In the genomic region with DNA sequence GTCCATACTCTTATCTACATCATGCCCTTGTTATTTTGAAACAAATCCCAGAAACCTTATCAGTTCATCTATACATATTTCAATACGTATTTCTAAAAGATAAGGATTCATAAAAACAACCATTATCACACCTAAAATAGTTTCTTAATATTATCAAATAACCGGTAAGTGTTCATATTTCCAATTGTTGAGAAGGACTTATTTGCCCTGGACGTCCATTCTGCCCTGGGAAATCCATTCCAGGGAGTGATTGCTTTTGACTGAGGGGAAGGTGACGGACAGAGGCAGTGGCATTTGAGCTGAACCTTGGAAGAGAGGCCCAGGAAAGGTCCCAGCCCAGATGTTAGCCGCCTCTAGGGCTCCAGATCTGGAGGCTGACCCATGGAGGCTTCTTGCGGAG, we compare ENCODE assay signal across 20 cellular contexts. TPM values are rescaled to one million over a fixed set of nuclear protein-coding genes. Genes with fewer than 3 reads are reported as not detected.
DNase-seq lines count a peak whose midpoint lies in the region; ATAC-seq, FAIRE-seq and TF ChIP-seq lines count a peak whose summit lies in the region.
"Had no signal": no experiment of that assay in that cellular context is flagged by ENCODE, and none has a peak within 500 bp of the region (broad histone marks: within the 10 kb centered on the region; RNA-seq: fewer than 3 reads in every experiment).

No MANE protein-coding gene starts in this region.

- TF ChIP-seq POLR2A in right lobe of liver (IDR thresholded peaks at IDR 0.05): no peak

- ATAC-seq in right lobe of liver: no peak
- no peak for ATAC-seq in pancreas

- H3K4me3 ChIP-seq in BLaER1 treated with 17β-estradiol and CSF1 and Interleukin-3, amounts not matched to agents 10 nM and 100 nM: no peak overlapping the region
- H3K4me3 ChIP-seq in right lobe of liver (no peak overlapping the region), neutrophil (ENCODE audit: low read depth in 1 of 2, low read length in 1 of 2) (no peak overlapping the region), pancreas (no peak overlapping the region)
- H3K4me3 ChIP-seq: MG63 had no signal

- H3K4me1 ChIP-seq in BLaER1 treated with 17β-estradiol and CSF1 and Interleukin-3, amounts not matched to agents 10 nM and 100 nM: peaks cover 0 to 96% (median 20%) of the 10 kb centered on the region in 10 experiments; a peak in 11 of 20 replicates
- H3K4me1 ChIP-seq in right lobe of liver (peaks cover 0 to 40% (median 11%) of the 10 kb centered on the region in 4 donors), neutrophil (ENCODE audit: control insufficient read depth in 1 of 2, insufficient read depth in 1 of 2, low read depth in 1 of 2, low read length in 1 of 2) (peaks cover 54 to 61% of the 10 kb centered on the region in 2 experiments), pancreas (peaks cover 0 to 5% (median 0%) of the 10 kb centered on the region in 3 donors)
- H3K4me1 ChIP-seq: Caco-2 had no signal

- H3K9ac ChIP-seq in BLaER1 treated with 17β-estradiol and CSF1 and Interleukin-3, amounts not matched to agents 10 nM and 100 nM: peak overlapping the region in 1 of 11 experiments; percentile 2; a peak in 2 of 22 replicates

- H3K27ac ChIP-seq in BLaER1 treated with 17β-estradiol and CSF1 and Interleukin-3, amounts not matched to agents 10 nM and 100 nM: peak overlapping the region in 6 of 11 experiments; percentile 27 to 52 (median 44); a peak in 9 of 22 replicates
- H3K27ac ChIP-seq in right lobe of liver: peak overlapping the region; percentile 42 to 88 (median 76)
- H3K27ac ChIP-seq in neutrophil: peak overlapping the region; percentile 79
- H3K27ac ChIP-seq in pancreas: no peak overlapping the region
- H3K27ac ChIP-seq: C4-2B had no signal

- DNase-seq in right lobe of liver: no peak
- DNase-seq in foreskin melanocyte: no peak
- DNase-seq in DMS79 (lab: John Stamatoyannopoulos, UW): no peak
- no peak for DNase-seq in NCI-H2171 (lab: John Stamatoyannopoulos, UW)
- no peak for DNase-seq in pancreas
- DNase-seq: Caco-2; Karpas-422; MG63; NCI-H1092 treated with DMSO at 0.1 percent for 48 hours; NCI-H2107; NCI-H345; NCI-H526 treated with DMSO at 0.1 percent for 48 hours; NK-92 treated with Interleukin-12 subunit alpha and Interleukin-12 subunit beta, amount 100 ng/mL, for 24 hours; SIG-M5 had no signal

- no peaks in the 10 kb centered on the region for H3K36me3 ChIP-seq in BLaER1 treated with 17β-estradiol and CSF1 and Interleukin-3, amounts not matched to agents 10 nM and 100 nM
- H3K36me3 ChIP-seq in right lobe of liver (no peaks in the 10 kb centered on the region), neutrophil (no peaks in the 10 kb centered on the region), pancreas (no peaks in the 10 kb centered on the region)
- H3K36me3 ChIP-seq: MG63 had no signal

- peak overlapping the region in 7 of 11 experiments; percentile 16 to 86 (median 59); a peak in 10 of 22 replicates for H3K4me2 ChIP-seq in BLaER1 treated with 17β-estradiol and CSF1 and Interleukin-3, amounts not matched to agents 10 nM and 100 nM

- TF ChIP-seq CTCF in right lobe of liver (IDR thresholded peaks at IDR 0.05) (no peak), neutrophil (IDR thresholded peaks at IDR 0.05) (no peak), pancreas (IDR thresholded peaks at IDR 0.05) (no peak)

- intact Hi-C loops in right lobe of liver (cut with DNase I): no loop called here
- intact Hi-C loops in pancreas (cut with DNase I): no loop called here

- WGBS in right lobe of liver (ENCODE audit: insufficient coverage, low coverage, low lambda C conversion rate, missing lambda C conversion rate): 37% methylated on average over 4 of the region's 6 CpGs
- 51% methylated on average over 6 of the region's 6 CpGs for WGBS in pancreas, 2 donors

- FAIRE-seq in colon (lab: Jason Lieb, UNC): peak; percentile 5
- FAIRE-seq in pancreas (lab: Jason Lieb, UNC): no peak
- FAIRE-seq: GM19239 had no signal

- peaks cover 0 to 13% (median 7%) of the 10 kb centered on the region in 11 experiments; a peak in 8 of 22 replicates for H3K9me3 ChIP-seq in BLaER1 treated with 17β-estradiol and CSF1 and Interleukin-3, amounts not matched to agents 10 nM and 100 nM (replicated peaks in 1 of 11)
- no peaks in the 10 kb centered on the region for H3K9me3 ChIP-seq in right lobe of liver
- H3K9me3 ChIP-seq in neutrophil: no peaks in the 10 kb centered on the region
- H3K9me3 ChIP-seq in pancreas: no peaks in the 10 kb centered on the region
- H3K9me3 ChIP-seq: Caco-2, MG63 had no signal

- peaks cover 0 to 15% (median 0%) of the 10 kb centered on the region in 11 experiments; a peak in 4 of 22 replicates for H4K20me1 ChIP-seq in BLaER1 treated with 17β-estradiol and CSF1 and Interleukin-3, amounts not matched to agents 10 nM and 100 nM

- peaks cover 81 to 100% (median 99%) of the 10 kb centered on the region in 11 experiments for H3K27me3 ChIP-seq in BLaER1 treated with 17β-estradiol and CSF1 and Interleukin-3, amounts not matched to agents 10 nM and 100 nM
- H3K27me3 ChIP-seq in right lobe of liver (no peaks in the 10 kb centered on the region), neutrophil (no peaks in the 10 kb centered on the region), pancreas (no peaks in the 10 kb centered on the region)
- H3K27me3 ChIP-seq: MG63 had no signal

RNA-seq across cellular contexts. Expression of a gene that starts 49.6 kb away (rescaled TPM):
- total RNA-seq in right lobe of liver (10 to 100 TPM in 1 of 6 experiments, 1 to 10 TPM in 5; 6.6 to 11.5 (median 7.6) TPM), pancreas (1 to 10 TPM; 2.3 to 3.7 (median 2.7) TPM)
- polyA plus RNA-seq in pancreas: 1 to 10 TPM; 2.9 to 3.0 TPM
- total RNA-seq: Caco-2, OCI-LY7 had no signal

Comparison
In these comparisons a context has a peak if more than half of its experiments do, and no peak if none do; other contexts are left out.
1. H3K27ac ChIP-seq: peak in BLaER1 treated with 17β-estradiol and CSF1 and Interleukin-3, amounts not matched to agents 10 nM and 100 nM (6 of 11), right lobe of liver (3 of 3) and neutrophil (single experiment); none in pancreas (0 of 4).